9 cellular contexts compared by ENCODE assay signal in genomic region chr5:73280821-73281746, GRCh38.
DNase-seq lines count a peak whose midpoint lies in the region; ATAC-seq and TF ChIP-seq lines count a peak whose summit lies in the region.
"Had no signal": no experiment of that assay in that cellular context is flagged by ENCODE, and none has a peak within 500 bp of the region (broad histone marks: within the 10 kb centered on the region; RNA-seq: fewer than 3 reads in every experiment).

No MANE protein-coding gene starts in this region.

- H3F3A ChIP-seq in PC-3 (ENCODE audit: low read length, unreplicated experiment) = no peaks in the 10 kb centered on the region

- intact Hi-C loops in PC-3 (cut with micrococcal nuclease) = no loop called here

- no peaks in the 10 kb centered on the region for H3K36me3 Mint-ChIP-seq in activated T-cell treated with anti-CD3 and anti-CD28 coated beads, Interleukin-2, amount 50 U/mL, for 72 hours (ENCODE audit: insufficient read depth in 2 of 2)

- ATAC-seq in PC-3 = peak; percentile 78
- no peak for ATAC-seq in GM18909 (IDR thresholded peaks at IDR 0.05; ENCODE audit: poor library complexity, unreplicated experiment)
- no peak for ATAC-seq in activated T-cell treated with anti-CD3 and anti-CD28 coated beads, Interleukin-2, amount 50 U/mL, for 72 hours (replicated peaks in 1 of 2)

- peak overlapping the region; percentile 45 for H3K27ac ChIP-seq in PC-3 (ENCODE audit: low read length)

- peaks cover 62% of the 10 kb centered on the region for H3K27me3 Mint-ChIP-seq in activated T-cell treated with anti-CD3 and anti-CD28 coated beads, Interleukin-2, amount 50 U/mL, for 72 hours (ENCODE audit: low read depth)

- CTCF ChIA-PET in PC-3 (lab: Charles Lee) = interaction anchor here (1.0 kb wide), 1 partner anchor 65 kb away, joined by 4 read pairs; no protein-coding TSS in a partner anchor

- DNase-seq in NCI-H82 (lab: John Stamatoyannopoulos, UW) (peak; percentile 29), NCI-H82 treated with DMSO at 0.1 percent for 48 hours (lab: John Stamatoyannopoulos, UW; ENCODE audit: unreplicated experiment) (no peak), PC-3 (peak; percentile 74), fibroblast of the aortic adventitia (ENCODE audit: low read depth) (peak; percentile 70), ureter (ENCODE audit: low spot score) (peak; percentile 78), superior temporal gyrus (ENCODE audit: extremely low spot score) (no peak)
- DNase-seq in activated T-cell treated with anti-CD3 and anti-CD28 coated beads, Interleukin-2, amount 50 U/mL, for 72 hours = no peak
- DNase-seq: effector CD8-positive, alpha-beta T cell had no signal

- no peaks in the 10 kb centered on the region for H3K9me3 Mint-ChIP-seq in activated T-cell treated with anti-CD3 and anti-CD28 coated beads, Interleukin-2, amount 50 U/mL, for 72 hours

- peaks cover 32% of the 10 kb centered on the region for H3K4me1 ChIP-seq in PC-3 (ENCODE audit: insufficient read depth, low read length)

- H3K9me2 ChIP-seq in PC-3 (replicated peaks; ENCODE audit: low read length) = no peaks in the 10 kb centered on the region

- TF ChIP-seq CTCF in PC-3 (conservative IDR thresholded peaks at IDR 0.05; ENCODE audit: low read depth, low read length) = no peak
- TF ChIP-seq CTCF in fibroblast of the aortic adventitia (IDR thresholded peaks at IDR 0.05; ENCODE audit: insufficient read depth, low read length) = no peak

- no peak overlapping the region for H3K27ac Mint-ChIP-seq in activated T-cell treated with anti-CD3 and anti-CD28 coated beads, Interleukin-2, amount 50 U/mL, for 72 hours

- H3K4me3 Mint-ChIP-seq in activated T-cell treated with anti-CD3 and anti-CD28 coated beads, Interleukin-2, amount 50 U/mL, for 72 hours = no peak overlapping the region

- H3K9ac ChIP-seq in PC-3 (ENCODE audit: low read length) = no peak overlapping the region

- H3K79me2 ChIP-seq in PC-3 (ENCODE audit: low read length) = no peaks in the 10 kb centered on the region

- POLR2A ChIA-PET in PC-3 (lab: Charles Lee; ENCODE audit: unreplicated experiment) = interaction anchor here (0.6 to 0.9 kb wide), 3 partner anchors 167 to 512 kb away, joined by 3 to 5 read pairs (median 3); no protein-coding TSS in a partner anchor

- peak overlapping the region; percentile 72 for H3K4me2 ChIP-seq in PC-3 (ENCODE audit: low read length)

- 0 out of 2 replicates have a peak overlapping the region, but pooled peaks have one; percentile 5 for H2AFZ ChIP-seq in PC-3 (ENCODE audit: low read length)

- no peaks in the 10 kb centered on the region for H3K9me3 ChIP-seq in PC-3 (ENCODE audit: low read length)

- no peaks in the 10 kb centered on the region for H4K20me1 ChIP-seq in PC-3 (ENCODE audit: low read length)

- peak overlapping the region; percentile 45; the same call in 1 of the 2 replicates for H3K4me3 ChIP-seq in PC-3 (ENCODE audit: low read length)
- H3K4me3 ChIP-seq in fibroblast of the aortic adventitia (ENCODE audit: low read depth, low read length) = no peak overlapping the region

- BruUV-seq in PC-3 (replicated peaks; lab: Mats Ljungman, UMichigan) = no TSS peak

- no peaks in the 10 kb centered on the region for H3K4me1 Mint-ChIP-seq in activated T-cell treated with anti-CD3 and anti-CD28 coated beads, Interleukin-2, amount 50 U/mL, for 72 hours (ENCODE audit: low read depth)

- no peaks in the 10 kb centered on the region for H3K27me3 ChIP-seq in PC-3 (ENCODE audit: low read length)

- H3K36me3 ChIP-seq in PC-3 (ENCODE audit: low read depth, low read length) = no peaks in the 10 kb centered on the region

Comparison
In these comparisons a context has a peak if more than half of its experiments do, and no peak if none do; other contexts are left out.
1. DNase-seq: peak in NCI-H82 (single experiment), PC-3 (single experiment), fibroblast of the aortic adventitia (single experiment) and ureter (single experiment); none in NCI-H82 treated with DMSO at 0.1 percent for 48 hours (single experiment), superior temporal gyrus (single experiment) and activated T-cell treated with anti-CD3 and anti-CD28 coated beads, Interleukin-2, amount 50 U/mL, for 72 hours (0 of 2).